ENCODE assay signal across 14 cellular contexts in the genomic region with DNA sequence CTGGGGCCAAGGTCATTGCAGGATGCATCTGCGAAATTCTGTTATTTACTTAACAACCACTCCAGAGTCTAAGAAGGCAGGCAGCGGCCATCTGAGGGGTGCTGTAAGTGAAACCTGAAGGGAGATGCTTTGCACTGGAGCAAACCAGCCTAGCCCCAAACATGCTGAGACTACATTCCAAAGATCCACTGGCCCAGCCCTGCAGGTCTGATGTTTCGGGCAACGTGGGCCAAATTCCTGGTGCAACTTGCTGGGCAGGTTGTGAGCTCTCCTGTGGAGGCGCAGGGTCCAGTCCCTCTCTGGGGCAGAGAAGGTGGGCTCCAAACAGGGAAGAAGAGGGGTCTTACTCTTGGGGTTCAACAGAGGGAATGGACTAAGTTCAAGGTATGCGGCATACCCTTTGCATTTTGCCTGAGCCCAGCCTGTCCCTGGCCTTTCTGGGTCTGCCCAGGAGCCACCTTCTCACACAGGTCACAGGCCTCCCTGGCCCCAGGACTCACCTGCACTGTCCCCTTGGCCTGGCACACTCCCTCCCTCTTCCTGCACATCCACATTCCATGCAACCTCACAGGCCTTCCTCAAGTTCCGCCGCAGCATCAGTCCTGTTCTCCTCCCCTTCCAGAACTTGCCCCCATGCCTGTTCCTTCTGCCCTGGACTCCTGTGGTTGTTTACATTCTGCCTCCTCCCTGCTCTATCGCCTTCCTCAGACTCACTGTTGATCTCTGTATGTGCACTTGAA. TPM values are rescaled to one million over a fixed set of nuclear protein-coding genes. Genes with fewer than 3 reads are reported as not detected.
"Had no signal": no experiment of that assay in that cellular context is flagged by ENCODE, and none has a peak within 500 bp of the region (broad histone marks: within the 10 kb centered on the region; RNA-seq: fewer than 3 reads in every experiment).

No MANE protein-coding gene starts in this region.

- H3K27me3 Mint-ChIP-seq: activated CD4-positive, alpha-beta memory T cell treated with anti-CD3 and anti-CD28 coated beads, Interleukin-2, amount 10 ng/mL, durations not matched to agents 7 days and 5 days; stimulated activated naive CD8-positive, alpha-beta T cell treated with anti-CD3 and anti-CD28 coated beads, Interleukin-15, amount 100 ng/mL, for 72 hours had no signal

- H3K4me3 Mint-ChIP-seq: activated CD4-positive, alpha-beta memory T cell treated with anti-CD3 and anti-CD28 coated beads, Interleukin-2, amount 10 ng/mL, durations not matched to agents 7 days and 5 days; activated T-helper 1 cell treated with anti-CD3 and anti-CD28 coated beads, Interleukin-12 subunit alpha, Interleukin-12 subunit beta, Interleukin-2, Interleukin-4 antibody, amounts not matched to agents 30 ng/mL and 10 ng/mL and 1 ng/mL, durations not matched to agents 14 hours and 24 hours and 36 hours; stimulated activated naive CD8-positive, alpha-beta T cell treated with anti-CD3 and anti-CD28 coated beads, Interleukin-15, amount 100 ng/mL, for 72 hours had no signal

- ATAC-seq: left cardiac atrium; stimulated activated naive CD8-positive, alpha-beta T cell treated with anti-CD3 and anti-CD28 coated beads, Interleukin-15, amount 100 ng/mL, for 72 hours had no signal

- H3K4me2 ChIP-seq: neural progenitor cell had no signal

- H3K4me3 ChIP-seq: neural progenitor cell, vagina had no signal

- DNase-seq: activated CD4-positive, alpha-beta memory T cell treated with anti-CD3 and anti-CD28 coated beads, Interleukin-2, amount 10 ng/mL, durations not matched to agents 7 days and 5 days; activated naive CD4-positive, alpha-beta T cell; cortex of kidney; effector memory CD4-positive, alpha-beta T cell; hippocampal formation; left cardiac atrium; stimulated activated CD4-positive, alpha-beta T cell treated with anti-CD3 and anti-CD28 coated beads, Interleukin-4, amount 100 ng/mL, for 4 hours; stimulated activated naive CD8-positive, alpha-beta T cell treated with anti-CD3 and anti-CD28 coated beads, Interleukin-15, amount 100 ng/mL, for 72 hours had no signal

- H2AFZ ChIP-seq: neural progenitor cell, parathyroid adenoma had no signal

- H3K4me1 ChIP-seq: neural progenitor cell, parathyroid adenoma, vagina had no signal

- H3K79me2 ChIP-seq: parathyroid adenoma had no signal

- H3K9ac ChIP-seq: neural progenitor cell, parathyroid adenoma had no signal

- H3K9me3 Mint-ChIP-seq: activated CD4-positive, alpha-beta memory T cell treated with anti-CD3 and anti-CD28 coated beads, Interleukin-2, amount 10 ng/mL, durations not matched to agents 7 days and 5 days; activated T-helper 1 cell treated with anti-CD3 and anti-CD28 coated beads, Interleukin-12 subunit alpha, Interleukin-12 subunit beta, Interleukin-2, Interleukin-4 antibody, amounts not matched to agents 30 ng/mL and 10 ng/mL and 1 ng/mL, durations not matched to agents 14 hours and 24 hours and 36 hours; neural progenitor cell; stimulated activated naive CD8-positive, alpha-beta T cell treated with anti-CD3 and anti-CD28 coated beads, Interleukin-15, amount 100 ng/mL, for 72 hours had no signal

- H3K27me3 ChIP-seq: vagina had no signal

- H3K27ac Mint-ChIP-seq: activated CD4-positive, alpha-beta memory T cell treated with anti-CD3 and anti-CD28 coated beads, Interleukin-2, amount 10 ng/mL, durations not matched to agents 7 days and 5 days; activated T-helper 1 cell treated with anti-CD3 and anti-CD28 coated beads, Interleukin-12 subunit alpha, Interleukin-12 subunit beta, Interleukin-2, Interleukin-4 antibody, amounts not matched to agents 30 ng/mL and 10 ng/mL and 1 ng/mL, durations not matched to agents 14 hours and 24 hours and 36 hours; neural progenitor cell had no signal

- H3K27ac ChIP-seq: neural progenitor cell, parathyroid adenoma, vagina had no signal

- H3K36me3 Mint-ChIP-seq: neural progenitor cell had no signal

- H3K9me3 ChIP-seq: vagina had no signal

- H3K36me3 ChIP-seq: neural progenitor cell, vagina had no signal

RNA-seq across cellular contexts. Expression of a gene that starts 5.1 kb away (rescaled TPM):
- total RNA-seq: glomerular endothelial cell, lung microvascular endothelial cell had no signal
